ENCODE assay signal across 8 cellular contexts in the genomic region with DNA sequence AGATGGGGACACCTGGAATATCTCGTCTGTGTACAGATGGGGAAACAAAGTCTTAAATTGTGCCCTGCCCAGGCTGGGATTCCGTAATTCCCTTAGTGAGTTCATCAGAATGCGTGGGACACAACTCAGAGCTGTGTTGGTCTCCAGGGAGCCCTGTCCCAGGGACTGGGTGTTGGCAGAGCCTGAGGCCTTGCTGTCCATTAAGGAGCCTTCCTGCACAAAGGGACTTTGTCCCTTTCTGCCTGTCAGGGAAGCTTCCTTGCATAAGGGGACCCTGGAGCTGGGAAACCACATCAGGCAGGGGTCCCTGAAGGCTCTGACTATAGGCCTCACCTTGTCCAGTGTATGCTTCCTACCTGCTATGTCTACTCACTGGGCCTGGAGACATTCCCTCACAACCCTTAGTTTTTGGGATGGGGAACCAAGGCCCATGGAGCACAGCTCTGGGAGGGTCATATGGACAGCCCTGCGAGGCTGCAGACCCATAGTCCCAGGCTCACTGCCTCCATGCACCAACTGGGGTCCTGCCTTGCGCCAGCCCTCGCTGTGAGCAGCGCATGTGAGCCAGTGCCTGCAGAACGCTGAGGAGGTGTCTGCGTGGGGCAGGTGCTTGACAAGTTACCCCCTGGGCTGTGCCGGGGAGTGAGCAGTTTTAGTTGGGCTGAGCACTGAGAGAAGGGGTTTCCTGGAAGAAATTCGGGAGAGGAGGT. TPM values are rescaled to one million over a fixed set of nuclear protein-coding genes. Genes with fewer than 3 reads are reported as not detected.
DNase-seq lines count a peak whose midpoint lies in the region; ATAC-seq and TF ChIP-seq lines count a peak whose summit lies in the region.

No MANE protein-coding gene starts in this region.

- WGBS in adrenal gland, 4 donors, result 70 to 77% (median 76%) methylated on average over 8 to 11 of the region's 11 CpGs

- H3K9me3 ChIP-seq in HUES6 (ENCODE audit: control insufficient read depth, insufficient read depth, low read depth, low read length) (no peaks in the 10 kb centered on the region), adrenal gland (replicated peaks in 1 of 3) (peaks cover 0 to 3% (median 0%) of the 10 kb centered on the region in 3 donors)

- no peak for ATAC-seq in stimulated activated memory B cell treated with anti-CD40 and anti-IgM and Interleukin-4, amounts not matched to agents 10 μg/mL and 1 μg/mL and 100 μg/mL, for 72 hours
- no peak for ATAC-seq in GM19397 (IDR thresholded peaks at IDR 0.05; ENCODE audit: unreplicated experiment)

- no peak for TF ChIP-seq CTCF in adrenal gland (IDR thresholded peaks at IDR 0.05)
- TF ChIP-seq CTCF in kidney epithelial cell (IDR thresholded peaks at IDR 0.05; ENCODE audit: insufficient read depth, low read length, poor library complexity, severe bottlenecking), result no peak

- no peaks in the 10 kb centered on the region for H3K27me3 Mint-ChIP-seq in stimulated activated memory B cell treated with anti-CD40 and anti-IgM and Interleukin-4, amounts not matched to agents 10 μg/mL and 1 μg/mL and 100 μg/mL, for 72 hours

- no peak for TF ChIP-seq POLR2A in adrenal gland (IDR thresholded peaks at IDR 0.05)

- H3K27ac Mint-ChIP-seq in stimulated activated memory B cell treated with anti-CD40 and anti-IgM and Interleukin-4, amounts not matched to agents 10 μg/mL and 1 μg/mL and 100 μg/mL, for 72 hours, result peak overlapping the region; percentile 88

- peaks cover 45% of the 10 kb centered on the region for H3K4me1 Mint-ChIP-seq in stimulated activated memory B cell treated with anti-CD40 and anti-IgM and Interleukin-4, amounts not matched to agents 10 μg/mL and 1 μg/mL and 100 μg/mL, for 72 hours

- H3K36me3 Mint-ChIP-seq in stimulated activated memory B cell treated with anti-CD40 and anti-IgM and Interleukin-4, amounts not matched to agents 10 μg/mL and 1 μg/mL and 100 μg/mL, for 72 hours, result peaks cover 7% of the 10 kb centered on the region

- no peak overlapping the region for H3K9ac ChIP-seq in HUES6 (ENCODE audit: low read length)

- no peak overlapping the region for H3K27ac ChIP-seq in HUES6 (ENCODE audit: low read depth, low read length)
- peak overlapping the region; percentile 62 to 94 (median 87) for H3K27ac ChIP-seq in adrenal gland

- no peaks in the 10 kb centered on the region for H3K9me3 Mint-ChIP-seq in stimulated activated memory B cell treated with anti-CD40 and anti-IgM and Interleukin-4, amounts not matched to agents 10 μg/mL and 1 μg/mL and 100 μg/mL, for 72 hours

- intact Hi-C loops in adrenal gland (cut with DNase I), result no loop called here

- no peaks in the 10 kb centered on the region for H3K27me3 ChIP-seq in HUES6 (ENCODE audit: control insufficient read depth, insufficient read depth, low read length)
- no peaks in the 10 kb centered on the region for H3K27me3 ChIP-seq in adrenal gland
- H3K27me3 ChIP-seq in kidney epithelial cell (ENCODE audit: control insufficient read depth, insufficient read depth, low read length), result no peaks in the 10 kb centered on the region

- no peaks in the 10 kb centered on the region for H3K36me3 ChIP-seq in HUES6 (ENCODE audit: control insufficient read depth, insufficient read depth, low read length)
- no peaks in the 10 kb centered on the region for H3K36me3 ChIP-seq in adrenal gland (replicated peaks in 1 of 2)
- no peaks in the 10 kb centered on the region for H3K36me3 ChIP-seq in kidney epithelial cell (ENCODE audit: control insufficient read depth, insufficient read depth, low read length)

- H3K4me1 ChIP-seq in HUES6 (ENCODE audit: control insufficient read depth, insufficient read depth, low read length) (peaks cover 16% of the 10 kb centered on the region), adrenal gland (replicated peaks in 1 of 2) (peaks cover 45 to 60% of the 10 kb centered on the region in 2 donors)

- DNase-seq in adrenal gland (peak in 3 of 7 donors; percentile 34 to 60 (median 41)), kidney epithelial cell (ENCODE audit: low read depth) (no peak), kidney glomerular epithelial cell (lab: John Stamatoyannopoulos, UW) (no peak), HK-2 (ENCODE audit: unreplicated experiment) (no peak)
- no peak for DNase-seq in stimulated activated CD4-positive, alpha-beta T cell treated with anti-CD3 and anti-CD28 coated beads, Interleukin-15, amount 100 ng/mL, for 24 hours

- H3K4me3 Mint-ChIP-seq in stimulated activated memory B cell treated with anti-CD40 and anti-IgM and Interleukin-4, amounts not matched to agents 10 μg/mL and 1 μg/mL and 100 μg/mL, for 72 hours, result peak overlapping the region; percentile 89

- H3K4me3 ChIP-seq in HUES6 (ENCODE audit: low read depth, low read length) (peak overlapping the region; percentile 89), adrenal gland (peak overlapping the region in 1 of 4 donors; percentile 75), kidney epithelial cell (ENCODE audit: low read depth, low read length) (peak overlapping the region; percentile 79)

RNA-seq across cellular contexts. Expression of a gene that starts 1.6 kb away (rescaled TPM):
- total RNA-seq in adrenal gland (10 to 100 TPM; 29.7 to 75.0 (median 39.2) TPM), kidney epithelial cell (32.6 and 56.5 TPM in 2 replicates)
- polyA plus RNA-seq in adrenal gland, result 10 to 100 TPM; 10.7 to 69.1 (median 68.4) TPM

RNA-seq across cellular contexts. Expression of a gene that starts 36.4 kb away (rescaled TPM):
- 100 to 1,000 TPM; 122 to 339 (median 181) TPM for total RNA-seq in adrenal gland
- 100 to 1,000 TPM in 2 of 3 donors, 10 to 100 TPM in 1; 31.1 to 135 (median 101) TPM for polyA plus RNA-seq in adrenal gland
- total RNA-seq in kidney epithelial cell, result 66.4 and 76.4 TPM in 2 replicates

RNA-seq across cellular contexts. Expression of a gene that starts 39.1 kb away (rescaled TPM):
- total RNA-seq in adrenal gland (1 to 10 TPM; 1.4 to 4.9 (median 3.3) TPM), kidney epithelial cell (0.89 and 1.3 TPM in 2 replicates)
- 1 to 10 TPM in 2 of 3 donors, under 1 TPM in 1; 0.60 to 1.7 (median 1.1) TPM for polyA plus RNA-seq in adrenal gland
